In genomic region chr4:68346461-68346860, GRCh38 we compare ENCODE assay signal across 11 cellular contexts. TPM values are rescaled to one million over a fixed set of nuclear protein-coding genes. Genes with fewer than 3 reads are reported as not detected.
DNase-seq lines count a peak whose midpoint lies in the region; ATAC-seq, FAIRE-seq and TF ChIP-seq lines count a peak whose summit lies in the region.
"Had no signal": no experiment of that assay in that cellular context is flagged by ENCODE, and none has a peak within 500 bp of the region (broad histone marks: within the 10 kb centered on the region; RNA-seq: fewer than 3 reads in every experiment).

No MANE protein-coding gene starts in this region.

- no peak for TF ChIP-seq POLR2A in K562 (conservative IDR thresholded peaks at IDR 0.05)

- H3K27ac Mint-ChIP-seq in CD4-positive, alpha-beta memory T cell, result peak overlapping the region in 5 of 7 donors; percentile 20 to 99 (median 37)
- peak overlapping the region in 1 of 3 donors; percentile 13 for H3K27ac Mint-ChIP-seq in IgD-negative memory B cell

- intact Hi-C loops in CD4-positive, alpha-beta memory T cell (cut with micrococcal nuclease), result no loop called here
- intact Hi-C loops in K562 (cut with micrococcal nuclease) (no loop called here), kidney (cut with DNase I) (no loop called here)

- no peaks in the 10 kb centered on the region for H3K9me3 Mint-ChIP-seq in CD4-positive, alpha-beta memory T cell
- peaks cover 0 to 1% (median 0%) of the 10 kb centered on the region in 3 donors for H3K9me3 Mint-ChIP-seq in IgD-negative memory B cell

- POLR2A ChIA-PET in CD4-positive, alpha-beta memory T cell (lab: Charles Lee; ENCODE audit: partially characterized antibody), result no interaction called here
- POLR2A ChIA-PET in K562 (lab: Yijun Ruan, JAX), result interaction anchor here (1.4 kb wide), 1 partner anchor 13 kb away, joined by 8 read pairs; no protein-coding TSS in a partner anchor

- H3K4me1 ChIP-seq in CD4-positive, alpha-beta memory T cell (ENCODE audit: insufficient read depth, low read length), result peaks cover 78% of the 10 kb centered on the region
- H3K4me1 ChIP-seq in K562 (replicated peaks in 1 of 2; ENCODE audit: control insufficient read depth in 2 of 2, insufficient read depth in 2 of 2, low read length in 2 of 2) (peaks cover 11 to 17% of the 10 kb centered on the region in 2 experiments; a peak in 4 of 5 replicates), kidney (ENCODE audit: control insufficient read depth in 1 of 2, insufficient read depth in 1 of 2, low read depth in 1 of 2, low read length in 2 of 2) (peaks cover 12 to 22% of the 10 kb centered on the region in 2 donors)

- peaks cover 46 to 79% (median 57%) of the 10 kb centered on the region in 4 donors for H3K4me1 Mint-ChIP-seq in CD4-positive, alpha-beta memory T cell
- peaks cover 38 to 50% (median 43%) of the 10 kb centered on the region in 3 donors for H3K4me1 Mint-ChIP-seq in IgD-negative memory B cell

- H3K9me3 ChIP-seq in CD4-positive, alpha-beta memory T cell (ENCODE audit: control insufficient read depth in 1 of 2, low read length in 2 of 2), result no peaks in the 10 kb centered on the region
- H3K9me3 ChIP-seq in K562 (replicated peaks; ENCODE audit: control insufficient read depth, insufficient read depth, low read depth, low read length), result peaks cover 2% of the 10 kb centered on the region
- H3K9me3 ChIP-seq in kidney (ENCODE audit: control insufficient read depth in 1 of 2, low read length in 2 of 2), result no peaks in the 10 kb centered on the region

- WGBS in K562 (ENCODE audit: insufficient coverage, low coverage, missing lambda C conversion rate), result 80% methylated on average over 3 of the region's 3 CpGs

- H3K36me3 Mint-ChIP-seq in CD4-positive, alpha-beta memory T cell, result peaks cover 8 to 38% of the 10 kb centered on the region in 2 donors
- H3K36me3 Mint-ChIP-seq in IgD-negative memory B cell, result peaks cover 3% of the 10 kb centered on the region

- H3K9me1 ChIP-seq in K562 (ENCODE audit: control insufficient read depth, insufficient read depth, low read length), result peaks cover 4% of the 10 kb centered on the region

- ATAC-seq in K562 (no peak), GM21786 (IDR thresholded peaks at IDR 0.05; ENCODE audit: unreplicated experiment) (no peak)
- ATAC-seq: left lobe of liver had no signal

- peak overlapping the region in 7 of 8 donors; percentile 63 to 100 (median 98) for H3K4me3 Mint-ChIP-seq in CD4-positive, alpha-beta memory T cell
- peak overlapping the region in 3 of 4 donors; percentile 79 to 99 (median 97) for H3K4me3 Mint-ChIP-seq in IgD-negative memory B cell

- H3K27me3 Mint-ChIP-seq in CD4-positive, alpha-beta memory T cell, result no peaks in the 10 kb centered on the region
- no peaks in the 10 kb centered on the region for H3K27me3 Mint-ChIP-seq in IgD-negative memory B cell

- H3K4me3 ChIP-seq in CD4-positive, alpha-beta memory T cell (ENCODE audit: low read length in 2 of 2), result no peak overlapping the region
- H3K4me3 ChIP-seq in K562 (no peak overlapping the region), kidney (ENCODE audit: low read length in 2 of 2) (peak overlapping the region; percentile 94 to 97)

- H3K9ac ChIP-seq in K562 (ENCODE audit: insufficient read depth in 1 of 2, low read depth in 2 of 2, low read length in 2 of 2), result no peak overlapping the region
- H3K9ac ChIP-seq in kidney (ENCODE audit: low read length in 2 of 2), result no peak overlapping the region

- TF ChIP-seq RAD21 in K562 (CRISPR knock-in tag; conservative IDR thresholded peaks at IDR 0.05 in 1 of 2, IDR thresholded peaks at IDR 0.05 in 1 of 2), result no peak

- peaks cover 44% of the 10 kb centered on the region for H4K20me1 ChIP-seq in K562 (replicated peaks; ENCODE audit: control insufficient read depth, insufficient read depth, low read length)

- TF ChIP-seq CTCF in K562 (IDR thresholded peaks at IDR 0.05 in 2 of 3, conservative IDR thresholded peaks at IDR 0.05 in 1 of 3; ENCODE audit: insufficient read depth in 2 of 3, low read depth in 1 of 3, low read length in 3 of 3), result no peak
- no peak for TF ChIP-seq CTCF in kidney (IDR thresholded peaks at IDR 0.05; ENCODE audit: borderline replicate concordance, extremely low read depth, insufficient read depth)

- H3K27ac ChIP-seq in CD4-positive, alpha-beta memory T cell (ENCODE audit: low read depth, low read length), result no peak overlapping the region
- H3K27ac ChIP-seq in K562 (ENCODE audit: extremely low read depth, low read depth, low read length) (no peak overlapping the region), kidney (ENCODE audit: low read depth in 2 of 2, low read length in 2 of 2) (no peak overlapping the region)

- in situ Hi-C loops in K562 (cut with MboI), result no loop called here

- CTCF ChIA-PET in CD4-positive, alpha-beta memory T cell (lab: Charles Lee; ENCODE audit: partially characterized antibody), result interaction anchor here (4.8 kb wide), 1 partner anchor 29 kb away, joined by 23 read pairs; no protein-coding TSS in a partner anchor
- CTCF ChIA-PET in K562 (lab: Yijun Ruan, JAX; ENCODE audit: low intra/inter-chr PET ratio), result no interaction called here

- H3K36me3 ChIP-seq in CD4-positive, alpha-beta memory T cell (ENCODE audit: insufficient read depth, low read length), result no peaks in the 10 kb centered on the region
- H3K36me3 ChIP-seq in K562 (ENCODE audit: control insufficient read depth, insufficient read depth, low read length) (peaks cover 17% of the 10 kb centered on the region; the same call in 2 of the 3 replicates), kidney (ENCODE audit: control insufficient read depth in 1 of 2, insufficient read depth in 2 of 2, low read length in 2 of 2) (no peaks in the 10 kb centered on the region)

- no peaks in the 10 kb centered on the region for H3K27me3 ChIP-seq in CD4-positive, alpha-beta memory T cell (ENCODE audit: insufficient read depth, low read length)
- H3K27me3 ChIP-seq in K562 (ENCODE audit: control insufficient read depth in 2 of 2, insufficient read depth in 2 of 2, low read length in 2 of 2), result no peaks in the 10 kb centered on the region

- TF ChIP-seq EP300 in K562 (IDR thresholded peaks at IDR 0.05; ENCODE audit: low read length), result no peak

- no peak for DNase-seq in CD4-positive, alpha-beta memory T cell
- DNase-seq in K562 (ENCODE audit: extremely low read depth in 1 of 4, low spot score in 3 of 4) (no peak), kidney (no peak), dermis blood vessel endothelial cell (no peak), NCI-H2171 (lab: John Stamatoyannopoulos, UW) (no peak)
- DNase-seq in stimulated activated CD4-positive, alpha-beta T cell treated with anti-CD3 and anti-CD28 coated beads, Interleukin-4, amount 100 ng/mL, for 1 hour, result no peak
- DNase-seq: amygdala, NCI-H2171 treated with DMSO at 0.1 percent for 48 hours had no signal

- no peak overlapping the region for H2AFZ ChIP-seq in K562 (ENCODE audit: low read depth, low read length)

- H3K4me2 ChIP-seq in K562 (ENCODE audit: insufficient read depth, low read length), result peak overlapping the region; percentile 50; the same call in 1 of the 2 replicates

- FAIRE-seq in K562 (lab: Jason Lieb, UNC) (no peak), kidney (lab: Jason Lieb, UNC) (no peak)

- BruUV-seq in K562 (replicated peaks; lab: Mats Ljungman, UMichigan), result no TSS peak

- peaks cover 88% of the 10 kb centered on the region for H3K79me2 ChIP-seq in K562 (ENCODE audit: control insufficient read depth, insufficient read depth, low read length)

TF ChIP-seq in K562, 482 proteins besides CTCF, POLR2A, EP300 and RAD21 (continues in another document):
- TF ChIP-seq ATF3 (IDR thresholded peaks at IDR 0.05) (peak; percentile 43; the same call in 1 of the 2 replicates), ATF3 (CRISPR knock-in tag; conservative IDR thresholded peaks at IDR 0.05) (no peak), FOSL1 (tag; conservative IDR thresholded peaks at IDR 0.05) (peak; percentile 55; the same call in 1 of the 2 replicates), CEBPG (CRISPR knock-in tag; IDR thresholded peaks at IDR 0.05) (no peak), CEBPG (tag; conservative IDR thresholded peaks at IDR 0.05 in 1 of 2, IDR thresholded peaks at IDR 0.05 in 1 of 2) (peak in 1 of 2 experiments; percentile 30; a peak in 1 of 4 replicates), ZNF431 (CRISPR knock-in tag; IDR thresholded peaks at IDR 0.05) (no peak), ZNF75A (CRISPR knock-in tag; IDR thresholded peaks at IDR 0.05) (no peak), ZKSCAN3 (CRISPR knock-in tag; IDR thresholded peaks at IDR 0.05) (no peak)

RNA-seq across cellular contexts. Expression of gene YTHDC1, which starts 3.4 kb away (rescaled TPM):
- 100 to 1,000 TPM; 187 to 201 TPM for total RNA-seq in CD4-positive, alpha-beta memory T cell
- polyA plus RNA-seq in CD4-positive, alpha-beta memory T cell, result 10 to 100 TPM; 11.2 to 32.7 TPM
- polyA plus RNA-seq in IgD-negative memory B cell (53.0 TPM), K562 (2011; rRNA removed) (52.1 and 55.7 TPM in 2 replicates), K562 (2014; fragmentation: Illumina TruSeq; extraction: Trizol) (57.2 and 65.4 TPM in 2 replicates), K562 (2014; fragmentation: Nextera tagmentation; extraction: Ambion mirVana) (10 to 100 TPM in 1 of 2 experiments, 1 to 10 TPM in 1; 9.8 to 15.8 TPM), K562 (2014; rRNA removed) (42.3 and 51.7 TPM in 2 replicates), kidney (ENCODE audit: insufficient read depth, low read depth, low replicate concordance) (32.6 TPM)
- 52.5 and 164 TPM in 2 replicates for total RNA-seq in K562 (2011; cell fraction: chromatin; rRNA removed; ENCODE audit: low replicate concordance)
- total RNA-seq in K562 (2011; cell fraction: nucleolus; rRNA removed), result 19.7 and 44.0 TPM in 2 replicates
- total RNA-seq in K562 (2011; cell fraction: nucleoplasm; rRNA removed), result 45.7 and 51.4 TPM in 2 replicates
- total RNA-seq in K562 (2014; rRNA removed) (41.1 and 48.5 TPM in 2 replicates), K562 (2014; rRNA removed; fragmentation: Illumina TruSeq; extraction: Trizol) (56.4 and 65.1 TPM in 2 replicates), K562 (2015; rRNA removed; fragmentation: Illumina TruSeq; extraction: Trizol) (54.3 and 54.8 TPM in 2 replicates), K562 (2021) (41.0 and 51.7 TPM in 2 replicates), kidney (99.7 TPM), dermis blood vessel endothelial cell (43.3 and 57.3 TPM in 2 replicates)
- polyA plus RNA-seq in K562 (2011; cell fraction: cytosol; rRNA removed), result 13.6 and 20.9 TPM in 2 replicates
- 85.3 and 116 TPM in 2 replicates for polyA plus RNA-seq in K562 (2011; cell fraction: nucleus; rRNA removed)
- polyA plus RNA-seq in K562 (2012), result 30.7 and 55.3 TPM in 2 replicates
- polyA minus RNA-seq in K562 (2011; rRNA and poly(A)+ RNA removed), result 95.4 and 105 TPM in 2 replicates
- 10.5 and 18.8 TPM in 2 replicates for polyA minus RNA-seq in K562 (2011; cell fraction: cytosol; rRNA and poly(A)+ RNA removed)
- 59.4 and 137 TPM in 2 replicates for polyA minus RNA-seq in K562 (2011; cell fraction: nucleus; rRNA and poly(A)+ RNA removed)

Comparison
In these comparisons a context has a peak if more than half of its experiments do, and no peak if none do; other contexts are left out.
1. H3K4me3 ChIP-seq: peak in kidney (2 of 2); none in CD4-positive, alpha-beta memory T cell (0 of 2) and K562 (single experiment).